26 cellular contexts compared by ENCODE assay signal in genomic region chr4:108454227-108454626, GRCh38.
"Had no signal": no experiment of that assay in that cellular context is flagged by ENCODE, and none has a peak within 500 bp of the region (broad histone marks: within the 10 kb centered on the region; RNA-seq: fewer than 3 reads in every experiment).

No MANE protein-coding gene starts in this region.

- DNase-seq: activated CD4-positive, alpha-beta T cell treated with anti-CD3 and anti-CD28 coated beads, Interleukin-2, amount 10 ng/mL, durations not matched to agents 7 days and 5 days; activated CD4-positive, CD25-positive, alpha-beta regulatory T cell treated with anti-CD3 and anti-CD28 coated beads, Interleukin-2, amount 50 U/mL, for 72 hours; activated CD8-positive, alpha-beta memory T cell treated with anti-CD3 and anti-CD28 coated beads, Interleukin-2, amount 10 ng/mL, durations not matched to agents 7 days and 5 days; activated CD8-positive, alpha-beta T cell treated with anti-CD3 and anti-CD28 coated beads for 36 hours; activated effector memory CD4-positive, alpha-beta T cell treated with anti-CD3 and anti-CD28 coated beads, Interleukin-2, amount 50 U/mL, for 16 hours; activated naive CD4-positive, alpha-beta T cell treated with anti-CD3 and anti-CD28 coated beads, Interleukin-2, amount 10 ng/mL, durations not matched to agents 7 days and 5 days; activated T-cell treated with anti-CD3 and anti-CD28 coated beads for 4 hours; amygdala; brain microvascular endothelial cell; caudate nucleus; effector CD4-positive, alpha-beta T cell; erythroblast; foreskin fibroblast; kidney; left lung; naive B cell; occipital lobe; spleen; stimulated activated CD4-positive, alpha-beta T cell treated with anti-CD3 and anti-CD28 coated beads, Interleukin-4, amount 100 ng/mL, for 1 hour; stimulated activated naive CD4-positive, alpha-beta T cell; testis; WERI-Rb-1 had no signal

- H3K9me3 Mint-ChIP-seq: activated CD4-positive, alpha-beta T cell treated with anti-CD3 and anti-CD28 coated beads, Interleukin-2, amount 10 ng/mL, durations not matched to agents 7 days and 5 days; activated naive CD4-positive, alpha-beta T cell treated with anti-CD3 and anti-CD28 coated beads, Interleukin-2, amount 10 ng/mL, durations not matched to agents 7 days and 5 days; dendritic cell treated with granulocyte-macrophage colony-stimulating factor and Interleukin-4, amounts not matched to agents 40 ng/mL and 50 ng/mL, for 4 days; neural crest cell; type B pancreatic cell had no signal

- H3K4me1 Mint-ChIP-seq: naive B cell, neural crest cell had no signal

- H3K4me3 Mint-ChIP-seq: activated CD4-positive, alpha-beta T cell treated with anti-CD3 and anti-CD28 coated beads, Interleukin-2, amount 10 ng/mL, durations not matched to agents 7 days and 5 days; activated CD8-positive, alpha-beta memory T cell treated with anti-CD3 and anti-CD28 coated beads, Interleukin-2, amount 10 ng/mL, durations not matched to agents 7 days and 5 days; activated CD8-positive, alpha-beta T cell treated with anti-CD3 and anti-CD28 coated beads for 36 hours; activated naive CD4-positive, alpha-beta T cell treated with anti-CD3 and anti-CD28 coated beads, Interleukin-2, amount 10 ng/mL, durations not matched to agents 7 days and 5 days; dendritic cell treated with granulocyte-macrophage colony-stimulating factor and Interleukin-4, amounts not matched to agents 40 ng/mL and 50 ng/mL, for 4 days; naive B cell; neural crest cell; type B pancreatic cell had no signal

- H3K27ac Mint-ChIP-seq: activated CD4-positive, alpha-beta T cell treated with anti-CD3 and anti-CD28 coated beads, Interleukin-2, amount 10 ng/mL, durations not matched to agents 7 days and 5 days; activated CD8-positive, alpha-beta memory T cell treated with anti-CD3 and anti-CD28 coated beads, Interleukin-2, amount 10 ng/mL, durations not matched to agents 7 days and 5 days; activated CD8-positive, alpha-beta T cell treated with anti-CD3 and anti-CD28 coated beads for 36 hours; activated naive CD4-positive, alpha-beta T cell treated with anti-CD3 and anti-CD28 coated beads, Interleukin-2, amount 10 ng/mL, durations not matched to agents 7 days and 5 days; dendritic cell treated with granulocyte-macrophage colony-stimulating factor and Interleukin-4, amounts not matched to agents 40 ng/mL and 50 ng/mL, for 4 days; naive B cell; type B pancreatic cell had no signal

- FAIRE-seq: kidney, TTC549 had no signal

- H3K36me3 Mint-ChIP-seq: activated CD8-positive, alpha-beta memory T cell treated with anti-CD3 and anti-CD28 coated beads, Interleukin-2, amount 10 ng/mL, durations not matched to agents 7 days and 5 days; naive B cell; type B pancreatic cell had no signal

- ATAC-seq: activated CD8-positive, alpha-beta memory T cell treated with anti-CD3 and anti-CD28 coated beads, Interleukin-2, amount 10 ng/mL, durations not matched to agents 7 days and 5 days; activated CD8-positive, alpha-beta T cell treated with anti-CD3 and anti-CD28 coated beads for 36 hours; left lung had no signal

- H3K27me3 Mint-ChIP-seq: activated CD8-positive, alpha-beta T cell treated with anti-CD3 and anti-CD28 coated beads for 36 hours; naive B cell had no signal
